Comparison of ENCODE assay signal across 26 cellular contexts in genomic region chr6:40988634-40989033, GRCh38. TPM values are rescaled to one million over a fixed set of nuclear protein-coding genes. Genes with fewer than 3 reads are reported as not detected.
"Had no signal": no experiment of that assay in that cellular context is flagged by ENCODE, and none has a peak within 500 bp of the region (broad histone marks: within the 10 kb centered on the region; RNA-seq: fewer than 3 reads in every experiment).

No MANE protein-coding gene starts in this region.

- H3K27ac Mint-ChIP-seq: activated T-cell treated with anti-CD3 and anti-CD28 coated beads, Interleukin-2, amount 50 U/mL, for 72 hours; neural progenitor cell had no signal

- H3K4me3 Mint-ChIP-seq: activated T-cell treated with anti-CD3 and anti-CD28 coated beads, Interleukin-2, amount 50 U/mL, for 72 hours; central memory CD8-positive, alpha-beta T cell; neural progenitor cell had no signal

- H3K27me3 ChIP-seq: colonic mucosa, gastroesophageal sphincter, left lung, neural progenitor cell, upper lobe of left lung had no signal

- ATAC-seq: activated T-cell treated with anti-CD3 and anti-CD28 coated beads, Interleukin-2, amount 50 U/mL, for 72 hours; gastroesophageal sphincter; heart left ventricle; left lung; right cardiac atrium had no signal

- DNase-seq: activated CD4-positive, alpha-beta T cell treated with anti-CD3 and anti-CD28 coated beads for 1 hour; activated CD4-positive, alpha-beta T cell treated with anti-CD3 and anti-CD28 coated beads, Interleukin-2, amount 50 U/mL, for 4 hours; activated effector memory CD4-positive, alpha-beta T cell treated with anti-CD3 and anti-CD28 coated beads, Interleukin-2, amount 50 U/mL, for 16 hours; activated naive CD4-positive, alpha-beta T cell treated with anti-CD3 and anti-CD28 coated beads, Interleukin-2, amount 50 U/mL, for 16 hours; activated T-cell treated with anti-CD3 and anti-CD28 coated beads, Interleukin-2, amount 50 U/mL, for 72 hours; aorta; brain microvascular endothelial cell; colonic mucosa; heart left ventricle; kidney; left lung; right cardiac atrium; stimulated activated CD4-positive, alpha-beta T cell treated with anti-CD3 and anti-CD28 coated beads, Interleukin-15, amount 100 ng/mL, for 24 hours; stimulated activated CD4-positive, alpha-beta T cell treated with anti-CD3 and anti-CD28 coated beads, Interleukin-2, amount 100 ng/mL, for 48 hours; T1000; upper lobe of left lung had no signal

- H3K4me3 ChIP-seq: colonic mucosa, gastroesophageal sphincter, heart left ventricle, left lung, neural progenitor cell, prostate gland, skin epidermis, thoracic aorta, upper lobe of left lung had no signal

- H3K9me3 Mint-ChIP-seq: activated T-cell treated with anti-CD3 and anti-CD28 coated beads, Interleukin-2, amount 50 U/mL, for 72 hours; central memory CD8-positive, alpha-beta T cell had no signal

- H3K4me1 Mint-ChIP-seq: central memory CD8-positive, alpha-beta T cell had no signal

- H3K36me3 ChIP-seq: brain microvascular endothelial cell, colonic mucosa, gastroesophageal sphincter, heart left ventricle, left lung, neural progenitor cell, prostate gland, thoracic aorta, upper lobe of left lung had no signal

RNA-seq across cellular contexts. Expression of gene UNC5CL, which starts 50.4 kb away (rescaled TPM):
- total RNA-seq: osteoblast had no signal

RNA-seq across cellular contexts. Expression of gene TSPO2, which starts 53.6 kb away (rescaled TPM):
- total RNA-seq: activated CD8-positive, alpha-beta memory T cell treated with anti-CD3 and anti-CD28 coated beads for 36 hours; activated T-cell treated with anti-CD3 and anti-CD28 coated beads, Interleukin-2, amount 50 U/mL, for 72 hours; aorta; colonic mucosa; gastroesophageal sphincter; heart left ventricle; left lung; lung microvascular endothelial cell; mononuclear cell; osteoblast; prostate gland; right cardiac atrium; thoracic aorta; upper lobe of left lung had no signal
